ENCODE assay signal across 8 cellular contexts in genomic region chr1:18923721-18924610, GRCh38. TPM values are rescaled to one million over a fixed set of nuclear protein-coding genes. Genes with fewer than 3 reads are reported as not detected.
DNase-seq lines count a peak whose midpoint lies in the region; ATAC-seq and TF ChIP-seq lines count a peak whose summit lies in the region.

No MANE protein-coding gene starts in this region.

- peaks cover 0 to 4% (median 0%) of the 10 kb centered on the region in 11 donors for H3K9me3 Mint-ChIP-seq in naive thymus-derived CD4-positive, alpha-beta T cell

- peak overlapping the region; percentile 13; the same call in 1 of the 2 replicates for H3K4me3 ChIP-seq in BJ (ENCODE audit: low read depth, low read length)
- H3K4me3 ChIP-seq in breast epithelium = peak overlapping the region in 1 of 3 donors; percentile 38
- no peak overlapping the region for H3K4me3 ChIP-seq in naive thymus-derived CD4-positive, alpha-beta T cell (ENCODE audit: low read length)

- no peak for TF ChIP-seq CTCF in BJ (IDR thresholded peaks at IDR 0.05; ENCODE audit: insufficient read depth, low read depth, low read length)
- no peak for TF ChIP-seq CTCF in breast epithelium (IDR thresholded peaks at IDR 0.05)

- H3K27ac Mint-ChIP-seq in naive thymus-derived CD4-positive, alpha-beta T cell = peak overlapping the region; percentile 31 to 83 (median 76)

- H3K27ac ChIP-seq in breast epithelium = peak overlapping the region; percentile 81 to 82
- peak overlapping the region; percentile 2 for H3K27ac ChIP-seq in naive thymus-derived CD4-positive, alpha-beta T cell (ENCODE audit: low read depth, low read length)

- ATAC-seq in naive thymus-derived CD4-positive, alpha-beta T cell = peak; percentile 39
- ATAC-seq in HG02588 (IDR thresholded peaks at IDR 0.05; ENCODE audit: unreplicated experiment) (no peak), GM18502 (IDR thresholded peaks at IDR 0.05; ENCODE audit: poor library complexity, unreplicated experiment) (no peak)

- H3K36me3 ChIP-seq in BJ (ENCODE audit: control insufficient read depth, insufficient read depth, low read length) (peaks cover 8% of the 10 kb centered on the region), breast epithelium (no peaks in the 10 kb centered on the region)
- peaks cover 0 to 20% (median 8%) of the 10 kb centered on the region in 3 experiments for H3K36me3 ChIP-seq in naive thymus-derived CD4-positive, alpha-beta T cell (ENCODE audit: control insufficient read depth in 2 of 3, insufficient read depth in 3 of 3, low read length in 3 of 3)

- CTCF ChIA-PET in BJ (lab: Yijun Ruan, JAX) = interaction anchor here (0.8 to 6.3 kb wide), 10 partner anchors 12 to 54 kb away, joined by 3 to 87 read pairs (median 4); partner anchors contain the start of gene ALDH4A1
- CTCF ChIA-PET in naive thymus-derived CD4-positive, alpha-beta T cell (lab: Charles Lee) = interaction anchor here (1.1 to 5.3 kb wide), 7 partner anchors 11 to 171 kb away, joined by 3 to 58 read pairs (median 5); no protein-coding TSS in a partner anchor

- H3K4me1 ChIP-seq in breast epithelium = peaks cover 25 to 33% of the 10 kb centered on the region in 2 donors
- peaks cover 51 to 58% of the 10 kb centered on the region in 2 donors for H3K4me1 ChIP-seq in naive thymus-derived CD4-positive, alpha-beta T cell (ENCODE audit: control insufficient read depth in 2 of 2, insufficient read depth in 2 of 2, low read length in 2 of 2)

- POLR2A ChIA-PET in BJ (lab: Charles Lee) = interaction anchor here (0.5 to 0.6 kb wide), 3 partner anchors 10 to 722 kb away, joined by 3 to 8 read pairs (median 3); no protein-coding TSS in a partner anchor
- POLR2A ChIA-PET in naive thymus-derived CD4-positive, alpha-beta T cell (lab: Charles Lee) = interaction anchor here (0.6 to 7.7 kb wide), 7 partner anchors 14 to 47 kb away, joined by 3 to 181 read pairs (median 3); partner anchors contain the start of genes ALDH4A1 and IFFO2

- intact Hi-C loops in breast epithelium (cut with DNase I; ENCODE audit: low total_unique reads) = no loop called here
- intact Hi-C loops in naive thymus-derived CD4-positive, alpha-beta T cell (cut with micrococcal nuclease) = loop anchor here in 1 of 2 donors (1.0 kb wide), 1 partner anchor 149 kb away; no protein-coding TSS in a partner anchor

- H3K27me3 ChIP-seq in BJ (ENCODE audit: control insufficient read depth, insufficient read depth, low read length) = no peaks in the 10 kb centered on the region
- H3K27me3 ChIP-seq in breast epithelium = no peaks in the 10 kb centered on the region
- H3K27me3 ChIP-seq in naive thymus-derived CD4-positive, alpha-beta T cell (ENCODE audit: control insufficient read depth in 2 of 2, insufficient read depth in 2 of 2, low read length in 2 of 2) = no peaks in the 10 kb centered on the region

- peak overlapping the region; percentile 33 to 78 (median 68) for H3K4me3 Mint-ChIP-seq in naive thymus-derived CD4-positive, alpha-beta T cell

- H3K27me3 Mint-ChIP-seq in naive thymus-derived CD4-positive, alpha-beta T cell = no peaks in the 10 kb centered on the region

- H3K9me3 ChIP-seq in breast epithelium = no peaks in the 10 kb centered on the region
- H3K9me3 ChIP-seq in naive thymus-derived CD4-positive, alpha-beta T cell (ENCODE audit: control insufficient read depth in 2 of 3, low read length in 3 of 3) = no peaks in the 10 kb centered on the region

- DNase-seq in BJ (ENCODE audit: low read depth) (no peak), NCI-H1092 (lab: John Stamatoyannopoulos, UW) (peak; percentile 63), breast epithelium (ENCODE audit: low spot score in 2 of 2) (no peak), NCI-H128 (lab: John Stamatoyannopoulos, UW; ENCODE audit: unreplicated experiment) (no peak)
- DNase-seq in naive thymus-derived CD4-positive, alpha-beta T cell = peak in 1 of 9 donors; percentile 24
- DNase-seq in stimulated activated CD4-positive, alpha-beta T cell treated with anti-CD3 and anti-CD28 coated beads, Interleukin-4, amount 100 ng/mL, for 4 hours = no peak

- TF ChIP-seq POLR2A in breast epithelium (IDR thresholded peaks at IDR 0.05) = no peak

- H3K4me1 Mint-ChIP-seq in naive thymus-derived CD4-positive, alpha-beta T cell = peaks cover 24 to 68% (median 58%) of the 10 kb centered on the region in 7 donors

- peaks cover 0 to 5% (median 0%) of the 10 kb centered on the region in 5 donors for H3K36me3 Mint-ChIP-seq in naive thymus-derived CD4-positive, alpha-beta T cell

RNA-seq across cellular contexts. Expression of gene ALDH4A1, which starts 21.6 kb away (rescaled TPM):
- polyA plus RNA-seq in BJ (2011; rRNA removed) = 18.1 and 36.6 TPM in 2 replicates
- polyA minus RNA-seq in BJ (2011; rRNA and poly(A)+ RNA removed) = 11.5 and 18.8 TPM in 2 replicates
- 10 to 100 TPM; 15.7 to 81.0 (median 23.7) TPM for total RNA-seq in breast epithelium
- 1 to 10 TPM; 1.3 to 3.2 (median 1.6) TPM for total RNA-seq in naive thymus-derived CD4-positive, alpha-beta T cell
- polyA plus RNA-seq in naive thymus-derived CD4-positive, alpha-beta T cell = 1 to 10 TPM in 1 of 2 donors, under 1 TPM in 1; 0.94 to 1.3 TPM

RNA-seq across cellular contexts. Expression of gene IFFO2, which starts 32.5 kb away (rescaled TPM):
- polyA plus RNA-seq in BJ (2011; rRNA removed) = 11.1 and 15.0 TPM in 2 replicates
- 18.4 and 24.7 TPM in 2 replicates for polyA minus RNA-seq in BJ (2011; rRNA and poly(A)+ RNA removed)
- 10 to 100 TPM in 2 of 3 donors, 1 to 10 TPM in 1; 5.8 to 35.3 (median 34.4) TPM for total RNA-seq in breast epithelium
- total RNA-seq in naive thymus-derived CD4-positive, alpha-beta T cell = 10 to 100 TPM; 20.5 to 57.1 (median 28.2) TPM
- 1 to 10 TPM; 1.1 to 2.7 TPM for polyA plus RNA-seq in naive thymus-derived CD4-positive, alpha-beta T cell

Comparison
In these comparisons a context has a peak if more than half of its experiments do, and no peak if none do; other contexts are left out.
1. RNA of gene ALDH4A1, which starts 21.6 kb away (total RNA-seq): 15.7 to 81.0 TPM in breast epithelium; 1.3 to 3.2 TPM in naive thymus-derived CD4-positive, alpha-beta T cell; every median in the first group is over 4 times any median in the second.